In genomic region chr4:68773699-68774098, GRCh38 we compare ENCODE assay signal across 20 cellular contexts. TPM values are rescaled to one million over a fixed set of nuclear protein-coding genes. Genes with fewer than 3 reads are reported as not detected.
A peak's percentile ranks its signal among the peaks of the same experiment; 100 is the strongest.
DNase-seq lines count a peak whose midpoint lies in the region; ATAC-seq and TF ChIP-seq lines count a peak whose summit lies in the region.
"Had no signal": no experiment of that assay in that cellular context is flagged by ENCODE, and none has a peak within 500 bp of the region (broad histone marks: within the 10 kb centered on the region; RNA-seq: fewer than 3 reads in every experiment).

No MANE protein-coding gene starts in this region.

- intact Hi-C loops in Right ventricle myocardium superior (cut with DNase I) = no loop called here
- intact Hi-C loops in Right ventricle myocardium inferior (cut with DNase I) = no loop called here
- intact Hi-C loops in upper lobe of right lung (cut with DNase I) = no loop called here

- no peak for TF ChIP-seq CTCF in WERI-Rb-1 (IDR thresholded peaks at IDR 0.05; ENCODE audit: low read depth, low read length)
- no peak for TF ChIP-seq CTCF in upper lobe of right lung (IDR thresholded peaks at IDR 0.05)

- H3K27ac ChIP-seq in WERI-Rb-1 (no peak overlapping the region), upper lobe of right lung (no peak overlapping the region)
- H3K27ac ChIP-seq: 22Rv1, BLaER1, C4-2B had no signal

- no peaks in the 10 kb centered on the region for H3K4me1 ChIP-seq in upper lobe of right lung
- H3K4me1 ChIP-seq: BLaER1 had no signal

- H3K36me3 ChIP-seq in WERI-Rb-1 (no peaks in the 10 kb centered on the region), upper lobe of right lung (no peaks in the 10 kb centered on the region)
- H3K36me3 ChIP-seq: BLaER1 had no signal

- H3K27me3 ChIP-seq in WERI-Rb-1 (ENCODE audit: insufficient read depth, low read depth, severe bottlenecking) (no peaks in the 10 kb centered on the region), upper lobe of right lung (no peaks in the 10 kb centered on the region)
- H3K27me3 ChIP-seq: BLaER1 had no signal

- peak; percentile 4 for DNase-seq in DMS53 (lab: John Stamatoyannopoulos, UW)
- no peak for DNase-seq in DMS53 treated with DMSO at 0.1 percent for 48 hours (lab: John Stamatoyannopoulos, UW; ENCODE audit: unreplicated experiment)
- peak; percentile 8 for DNase-seq in Right ventricle myocardium superior
- DNase-seq in Right ventricle myocardium inferior (ENCODE audit: missing footprints) = no peak
- DNase-seq in WERI-Rb-1 = peak; percentile 11
- DNase-seq in upper lobe of right lung = no peak
- no peak for DNase-seq in stimulated activated CD4-positive, alpha-beta T cell treated with anti-CD3 and anti-CD28 coated beads, Interleukin-4, amount 100 ng/mL, for 4 hours
- DNase-seq: Caco-2; CD4-positive, CD25-positive, alpha-beta regulatory T cell; CD8-positive, alpha-beta T cell; DMS153; DMS79 treated with DMSO at 0.1 percent for 48 hours; GOT3; H7; HCEC 1CT had no signal

- H3K4me3 ChIP-seq in WERI-Rb-1 (ENCODE audit: low read depth, low read length) = no peak overlapping the region
- H3K4me3 ChIP-seq in upper lobe of right lung = no peak overlapping the region
- H3K4me3 ChIP-seq: BLaER1 had no signal

- H3K9me3 ChIP-seq in WERI-Rb-1 (ENCODE audit: severe bottlenecking) = no peaks in the 10 kb centered on the region
- H3K9me3 ChIP-seq in upper lobe of right lung = no peaks in the 10 kb centered on the region
- H3K9me3 ChIP-seq: BLaER1, Caco-2 had no signal

- no peak for ATAC-seq in Right ventricle myocardium superior (ENCODE audit: poor library complexity)
- no peak for ATAC-seq in Right ventricle myocardium inferior
- ATAC-seq in upper lobe of right lung = no peak
- ATAC-seq: CD8-positive, alpha-beta T cell had no signal

RNA-seq across cellular contexts. Expression of gene UGT2B10, which starts 42.1 kb away (rescaled TPM):
- total RNA-seq in Right ventricle myocardium superior (not detected), Right ventricle myocardium inferior (not detected), upper lobe of right lung (not detected)
- total RNA-seq: B cell; CD4-positive, CD25-positive, alpha-beta regulatory T cell; CD8-positive, alpha-beta T cell; Daoy; H7 had no signal

Comparison
In these comparisons a context has a peak if more than half of its experiments do, and no peak if none do; other contexts are left out.
1. DNase-seq: peak in DMS53 (single experiment), Right ventricle myocardium superior (single experiment) and WERI-Rb-1 (single experiment); none in DMS53 treated with DMSO at 0.1 percent for 48 hours (single experiment), Right ventricle myocardium inferior (single experiment), upper lobe of right lung (single experiment) and stimulated activated CD4-positive, alpha-beta T cell treated with anti-CD3 and anti-CD28 coated beads, Interleukin-4, amount 100 ng/mL, for 4 hours (0 of 2).